10 cellular contexts compared by ENCODE assay signal in genomic region chr14:94568186-94568585, GRCh38. TPM values are rescaled to one million over a fixed set of nuclear protein-coding genes. Genes with fewer than 3 reads are reported as not detected.
"Had no signal": no experiment of that assay in that cellular context is flagged by ENCODE, and none has a peak within 500 bp of the region (broad histone marks: within the 10 kb centered on the region; RNA-seq: fewer than 3 reads in every experiment).

No MANE protein-coding gene starts in this region.

- H3K4me1 ChIP-seq: HAP-1 had no signal

- H3K4me3 ChIP-seq: GM23248, HAP-1, K562 had no signal

- H3K27ac Mint-ChIP-seq: HFFc6 had no signal

- H3K27ac ChIP-seq: GM23248 had no signal

- DNase-seq: GM23248, GOT3, H7, HFFc6, IMR-90 had no signal

- H3K4me3 Mint-ChIP-seq: HFFc6 had no signal

- ATAC-seq: HCT116, K562 had no signal

- H3K9me3 ChIP-seq: HAP-1 had no signal

- H3K36me3 ChIP-seq: HAP-1 had no signal

RNA-seq across cellular contexts. Expression of gene SERPINA4, which starts 6.9 kb away (rescaled TPM):
- total RNA-seq: GM23248, H4, H7, HFFc6, IMR-90, K562 had no signal

RNA-seq across cellular contexts. Expression of gene SERPINA5, which starts 13.0 kb away (rescaled TPM):
- total RNA-seq: GM23248, HFFc6, IMR-90 had no signal

RNA-seq across cellular contexts. Expression of gene SERPINA3, which starts 44.0 kb away (rescaled TPM):
- total RNA-seq: H7, HFFc6 had no signal

RNA-seq across cellular contexts. Expression of gene SERPINA12, which starts 58.9 kb away (rescaled TPM):
- total RNA-seq: GM23248, H4, H7, HFFc6, HT-29, IMR-90, K562 had no signal
